ENCODE assay signal across 8 cellular contexts in the genomic region with DNA sequence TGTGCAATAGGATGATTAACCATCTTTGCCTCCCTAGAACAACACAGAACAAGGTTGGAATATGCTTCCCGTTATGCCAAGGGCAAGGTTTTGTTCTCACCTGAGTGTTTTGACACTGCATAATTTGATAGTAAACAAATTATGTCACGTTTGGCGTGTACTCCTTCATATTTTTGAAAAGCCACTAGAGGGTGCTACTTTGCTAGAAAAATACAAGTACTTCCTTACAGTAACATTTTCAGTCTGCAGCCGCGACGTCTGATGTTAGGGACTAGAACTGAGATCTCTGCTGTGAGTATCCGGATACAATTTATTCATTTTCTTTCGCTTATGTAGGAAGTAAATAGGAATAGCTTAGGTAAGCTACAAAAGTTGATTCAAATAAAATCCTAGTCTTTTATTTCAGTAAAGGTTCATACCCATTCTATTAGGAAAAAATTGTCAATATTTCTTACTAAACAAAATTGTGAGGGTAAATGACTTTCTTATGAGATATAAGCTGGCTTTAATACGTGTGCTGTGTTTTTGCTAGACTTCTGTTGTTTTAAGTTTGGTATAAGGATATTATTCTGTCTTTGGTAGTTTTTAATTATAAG.
DNase-seq lines count a peak whose midpoint lies in the region; ATAC-seq, FAIRE-seq and TF ChIP-seq lines count a peak whose summit lies in the region.

No MANE protein-coding gene starts in this region.

- no peaks in the 10 kb centered on the region for H3K9me2 ChIP-seq in neural cell (ENCODE audit: insufficient read depth, low read length)

- H3K27ac Mint-ChIP-seq in stimulated activated effector memory CD8-positive, alpha-beta T cell treated with anti-CD3 and anti-CD28 coated beads, Interleukin-12 subunit alpha, Interleukin-12 subunit beta, amount 100 ng/mL, for 72 hours: no peak overlapping the region

- no peaks in the 10 kb centered on the region for H3K27me3 ChIP-seq in fibroblast of lung (ENCODE audit: control insufficient read depth, insufficient read depth, low read length)
- no peaks in the 10 kb centered on the region for H3K27me3 ChIP-seq in neural cell (ENCODE audit: insufficient read depth, low read depth, low read length)

- no peaks in the 10 kb centered on the region for H3K36me3 ChIP-seq in fibroblast of lung (ENCODE audit: control insufficient read depth, insufficient read depth, low read length)
- H3K36me3 ChIP-seq in neural cell (ENCODE audit: insufficient read depth, low read length): no peaks in the 10 kb centered on the region

- TF ChIP-seq EP300 in neural cell (conservative IDR thresholded peaks at IDR 0.05; ENCODE audit: poor library complexity, severe bottlenecking): no peak

- H3K9me3 ChIP-seq in fibroblast of lung (ENCODE audit: control insufficient read depth, insufficient read depth, low read depth, low read length): no peaks in the 10 kb centered on the region
- H3K9me3 ChIP-seq in neural cell (ENCODE audit: low read length): no peaks in the 10 kb centered on the region

- TF ChIP-seq CTCF in fibroblast of lung (conservative IDR thresholded peaks at IDR 0.05 in 1 of 2, IDR thresholded peaks at IDR 0.05 in 1 of 2; ENCODE audit: low read depth in 1 of 2, low read length in 2 of 2) (peak; percentile 52 to 54), neural cell (IDR thresholded peaks at IDR 0.05; ENCODE audit: poor library complexity, severe bottlenecking) (peak; percentile 88)

- H2AFZ ChIP-seq in fibroblast of lung (ENCODE audit: low read length): no peak overlapping the region
- no peak overlapping the region for H2AFZ ChIP-seq in neural cell (ENCODE audit: low read depth, low read length)

- H3K4me2 ChIP-seq in fibroblast of lung (ENCODE audit: extremely low read depth, insufficient read depth, low read length): no peak overlapping the region
- H3K4me2 ChIP-seq in neural cell (ENCODE audit: low read length): no peak overlapping the region

- peak; percentile 91 for TF ChIP-seq RAD21 in neural cell (conservative IDR thresholded peaks at IDR 0.05)

- no peak overlapping the region for H3K4me3 ChIP-seq in fibroblast of lung (replicated peaks in 1 of 4; ENCODE audit: control extremely low read depth in 1 of 4, insufficient read depth in 1 of 4, low read depth in 3 of 4, low read length in 4 of 4)
- no peak overlapping the region for H3K4me3 ChIP-seq in neural cell (ENCODE audit: low read length)

- DNase-seq in AML-193 (lab: John Stamatoyannopoulos, UW): peak; percentile 48 to 53
- peak; percentile 5 for DNase-seq in GM18507 (ENCODE audit: extremely low spot score, insufficient read length, low read depth)
- DNase-seq in NCI-H1092 treated with DMSO at 0.1 percent for 48 hours (lab: John Stamatoyannopoulos, UW): peak; percentile 85
- DNase-seq in SKM-1 treated with dmso at 0.1 percent for 144 hours (lab: John Stamatoyannopoulos, UW; ENCODE audit: unreplicated experiment): peak; percentile 75
- peak; percentile 56 to 79 for DNase-seq in fibroblast of lung (ENCODE audit: low read depth in 2 of 2)
- DNase-seq in stimulated activated effector memory CD8-positive, alpha-beta T cell treated with anti-CD3 and anti-CD28 coated beads, Interleukin-12 subunit alpha, Interleukin-12 subunit beta, amount 100 ng/mL, for 72 hours (ENCODE audit: low spot score in 2 of 2): no peak

- no peaks in the 10 kb centered on the region for H3K4me1 ChIP-seq in fibroblast of lung (ENCODE audit: control insufficient read depth, extremely low read depth, insufficient read depth, low read length)

- H3F3A ChIP-seq in neural cell (ENCODE audit: insufficient read depth, low read length, poor library complexity, severe bottlenecking): no peaks in the 10 kb centered on the region

- H3K27ac ChIP-seq in fibroblast of lung (ENCODE audit: insufficient read depth, low read length) (no peak overlapping the region), neural cell (ENCODE audit: low read length) (no peak overlapping the region)

- H3K9ac ChIP-seq in fibroblast of lung (ENCODE audit: insufficient read depth, low read length) (no peak overlapping the region), neural cell (ENCODE audit: low read length) (no peak overlapping the region)

- peak; percentile 76 for FAIRE-seq in GM18507 (lab: Jason Lieb, UNC)

- H3K36me3 Mint-ChIP-seq in stimulated activated effector memory CD8-positive, alpha-beta T cell treated with anti-CD3 and anti-CD28 coated beads, Interleukin-12 subunit alpha, Interleukin-12 subunit beta, amount 100 ng/mL, for 72 hours: no peaks in the 10 kb centered on the region

- H3K9me3 Mint-ChIP-seq in stimulated activated effector memory CD8-positive, alpha-beta T cell treated with anti-CD3 and anti-CD28 coated beads, Interleukin-12 subunit alpha, Interleukin-12 subunit beta, amount 100 ng/mL, for 72 hours: no peaks in the 10 kb centered on the region

- no peak overlapping the region for H3K4me3 Mint-ChIP-seq in stimulated activated effector memory CD8-positive, alpha-beta T cell treated with anti-CD3 and anti-CD28 coated beads, Interleukin-12 subunit alpha, Interleukin-12 subunit beta, amount 100 ng/mL, for 72 hours

- peak; percentile 90 for ATAC-seq in HG02870 (IDR thresholded peaks at IDR 0.05; ENCODE audit: unreplicated experiment)
- no peak for ATAC-seq in stimulated activated effector memory CD8-positive, alpha-beta T cell treated with anti-CD3 and anti-CD28 coated beads, Interleukin-12 subunit alpha, Interleukin-12 subunit beta, amount 100 ng/mL, for 72 hours

- no peaks in the 10 kb centered on the region for H4K20me1 ChIP-seq in fibroblast of lung (ENCODE audit: control insufficient read depth, extremely low read depth, insufficient read depth, low read length)
- H4K20me1 ChIP-seq in neural cell (ENCODE audit: insufficient read depth): no peaks in the 10 kb centered on the region

- H3K79me2 ChIP-seq in fibroblast of lung (ENCODE audit: control insufficient read depth, insufficient read depth, low read length) (no peaks in the 10 kb centered on the region), neural cell (replicated peaks; ENCODE audit: insufficient read depth, low read length) (no peaks in the 10 kb centered on the region)

- no peaks in the 10 kb centered on the region for H3K4me1 Mint-ChIP-seq in stimulated activated effector memory CD8-positive, alpha-beta T cell treated with anti-CD3 and anti-CD28 coated beads, Interleukin-12 subunit alpha, Interleukin-12 subunit beta, amount 100 ng/mL, for 72 hours

TF ChIP-seq in neural cell, 6 proteins besides CTCF, POLR2A, EP300 and RAD21:
- TF ChIP-seq TAF1 (IDR thresholded peaks at IDR 0.05; ENCODE audit: low read depth) (no peak), SMC3 (conservative IDR thresholded peaks at IDR 0.05; ENCODE audit: poor library complexity) (peak; percentile 96), EZH2 (IDR thresholded peaks at IDR 0.05; ENCODE audit: borderline replicate concordance, insufficient read depth, low read length, poor library complexity, severe bottlenecking) (no peak), POLR2AphosphoS5 (IDR thresholded peaks at IDR 0.05) (no peak), MXI1 (conservative IDR thresholded peaks at IDR 0.05; ENCODE audit: poor library complexity, severe bottlenecking) (no peak)
- TF ChIP-seq, protein P1, sequence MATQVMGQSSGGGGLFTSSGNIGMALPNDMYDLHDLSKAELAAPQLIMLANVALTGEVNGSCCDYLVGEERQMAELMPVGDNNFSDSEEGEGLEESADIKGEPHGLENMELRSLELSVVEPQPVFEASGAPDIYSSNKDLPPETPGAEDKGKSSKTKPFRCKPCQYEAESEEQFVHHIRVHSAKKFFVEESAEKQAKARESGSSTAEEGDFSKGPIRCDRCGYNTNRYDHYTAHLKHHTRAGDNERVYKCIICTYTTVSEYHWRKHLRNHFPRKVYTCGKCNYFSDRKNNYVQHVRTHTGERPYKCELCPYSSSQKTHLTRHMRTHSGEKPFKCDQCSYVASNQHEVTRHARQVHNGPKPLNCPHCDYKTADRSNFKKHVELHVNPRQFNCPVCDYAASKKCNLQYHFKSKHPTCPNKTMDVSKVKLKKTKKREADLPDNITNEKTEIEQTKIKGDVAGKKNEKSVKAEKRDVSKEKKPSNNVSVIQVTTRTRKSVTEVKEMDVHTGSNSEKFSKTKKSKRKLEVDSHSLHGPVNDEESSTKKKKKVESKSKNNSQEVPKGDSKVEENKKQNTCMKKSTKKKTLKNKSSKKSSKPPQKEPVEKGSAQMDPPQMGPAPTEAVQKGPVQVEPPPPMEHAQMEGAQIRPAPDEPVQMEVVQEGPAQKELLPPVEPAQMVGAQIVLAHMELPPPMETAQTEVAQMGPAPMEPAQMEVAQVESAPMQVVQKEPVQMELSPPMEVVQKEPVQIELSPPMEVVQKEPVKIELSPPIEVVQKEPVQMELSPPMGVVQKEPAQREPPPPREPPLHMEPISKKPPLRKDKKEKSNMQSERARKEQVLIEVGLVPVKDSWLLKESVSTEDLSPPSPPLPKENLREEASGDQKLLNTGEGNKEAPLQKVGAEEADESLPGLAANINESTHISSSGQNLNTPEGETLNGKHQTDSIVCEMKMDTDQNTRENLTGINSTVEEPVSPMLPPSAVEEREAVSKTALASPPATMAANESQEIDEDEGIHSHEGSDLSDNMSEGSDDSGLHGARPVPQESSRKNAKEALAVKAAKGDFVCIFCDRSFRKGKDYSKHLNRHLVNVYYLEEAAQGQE (IDR thresholded peaks at IDR 0.05; ENCODE audit: borderline replicate concordance): no peak

Comparison
In these comparisons a context has a peak if more than half of its experiments do, and no peak if none do; other contexts are left out.
1. DNase-seq: peak in AML-193 (2 of 2), GM18507 (single experiment), NCI-H1092 treated with DMSO at 0.1 percent for 48 hours (single experiment), SKM-1 treated with dmso at 0.1 percent for 144 hours (single experiment) and fibroblast of lung (2 of 2); none in stimulated activated effector memory CD8-positive, alpha-beta T cell treated with anti-CD3 and anti-CD28 coated beads, Interleukin-12 subunit alpha, Interleukin-12 subunit beta, amount 100 ng/mL, for 72 hours (0 of 2).